ENCODE assay signal across 15 cellular contexts in the genomic region with DNA sequence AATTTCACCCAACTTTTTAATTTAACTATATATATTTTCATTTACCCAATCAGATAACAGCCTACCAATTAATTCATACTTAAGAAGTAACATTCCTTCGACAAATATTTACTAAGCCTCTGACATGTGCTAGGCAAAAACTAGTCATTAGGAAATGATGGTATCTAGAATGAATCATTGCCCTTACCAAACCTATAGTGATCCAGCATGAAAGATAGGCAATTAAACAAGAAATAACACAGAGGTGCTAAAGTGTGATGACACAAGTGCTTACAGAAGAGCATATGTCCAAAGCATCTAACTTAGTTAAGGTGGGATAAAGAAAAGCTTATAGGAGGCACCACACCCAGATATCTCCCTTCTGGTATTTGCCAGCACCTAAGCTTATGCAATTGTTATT.
DNase-seq lines count a peak whose midpoint lies in the region; ATAC-seq and TF ChIP-seq lines count a peak whose summit lies in the region.
"Had no signal": no experiment of that assay in that cellular context is flagged by ENCODE, and none has a peak within 500 bp of the region (broad histone marks: within the 10 kb centered on the region; RNA-seq: fewer than 3 reads in every experiment).

No MANE protein-coding gene starts in this region.

- H4K8ac ChIP-seq in IMR-90 (ENCODE audit: low read depth in 2 of 2, low read length in 2 of 2), result no peak overlapping the region

- peak overlapping the region; percentile 54; the same call in 1 of the 3 replicates for H2BK15ac ChIP-seq in IMR-90 (ENCODE audit: low read depth, low read length)

- H4K5ac ChIP-seq in IMR-90 (ENCODE audit: low read depth, low read length), result no peak overlapping the region

- no peaks in the 10 kb centered on the region for H3K79me2 ChIP-seq in mammary epithelial cell (ENCODE audit: insufficient read depth, low read length)

- H3K9me3 ChIP-seq in IMR-90 (ENCODE audit: control insufficient read depth, insufficient read depth, low read length), result no peaks in the 10 kb centered on the region
- no peaks in the 10 kb centered on the region for H3K9me3 ChIP-seq in mammary epithelial cell (replicated peaks; ENCODE audit: insufficient read depth, low read length)
- H3K9me3 ChIP-seq: BE2C had no signal

- BruUV-seq in IMR-90 (replicated peaks; lab: Mats Ljungman, UMichigan) (no TSS peak), mammary epithelial cell (replicated peaks; lab: Mats Ljungman, UMichigan) (no TSS peak)

- H4K20me1 ChIP-seq in IMR-90 (ENCODE audit: insufficient read depth, low read length) (no peaks in the 10 kb centered on the region), mammary epithelial cell (ENCODE audit: insufficient read depth, low read length) (no peaks in the 10 kb centered on the region)

- WGBS in IMR-90 (ENCODE audit: extremely low coverage in 2 of 2, insufficient read length in 1 of 2), 2 experiments, result no CpG with 5 or more reads among the region's 1 CpG
- WGBS in mammary epithelial cell (ENCODE audit: low coverage, missing lambda C conversion rate), result 68% methylated on average over 1 of the region's 1 CpG

- no peaks in the 10 kb centered on the region for H3K36me3 ChIP-seq in IMR-90 (ENCODE audit: control insufficient read depth, insufficient read depth, low read length)
- no peaks in the 10 kb centered on the region for H3K36me3 ChIP-seq in mammary epithelial cell (ENCODE audit: insufficient read depth, low read length)
- H3K36me3 ChIP-seq in brain microvascular endothelial cell (replicated peaks), result no peaks in the 10 kb centered on the region
- H3K36me3 ChIP-seq: BE2C had no signal

- H2AK5ac ChIP-seq in IMR-90 (ENCODE audit: low read depth, low read length), result no peak overlapping the region; the same call in 1 of the 2 replicates

- H4K91ac ChIP-seq in IMR-90 (ENCODE audit: insufficient read depth, low read depth, low read length), result no peak overlapping the region

- no peak overlapping the region for H2AK9ac ChIP-seq in IMR-90 (replicated peaks; ENCODE audit: low read depth, low read length, poor library complexity)

- peaks cover 4% of the 10 kb centered on the region; the same call in 1 of the 2 replicates for H3K9me1 ChIP-seq in IMR-90 (ENCODE audit: insufficient read depth, low read length)

- H3K9ac ChIP-seq in IMR-90 (ENCODE audit: low read depth, low read length), result no peak overlapping the region
- no peak overlapping the region for H3K9ac ChIP-seq in mammary epithelial cell (ENCODE audit: insufficient read depth, low read length)

- in situ Hi-C loops in IMR-90 (cut with MboI; ENCODE audit: low sequenced_read_pairs), result no loop called here
- in situ Hi-C loops in mammary epithelial cell (cut with MboI; ENCODE audit: low sequenced_read_pairs in 2 of 2), result no loop called here
- in situ Hi-C loops in brain microvascular endothelial cell (cut with HindIII; ENCODE audit: low pct_ligation_motif_present, low sequenced_read_pairs), result no loop called here

- H3K18ac ChIP-seq in IMR-90 (ENCODE audit: low read depth, low read length), result no peak overlapping the region

- POLR2A ChIA-PET in IMR-90 (lab: Charles Lee; ENCODE audit: unreplicated experiment), result no interaction called here

- no peak overlapping the region for H3K4me3 ChIP-seq in IMR-90 (ENCODE audit: insufficient read depth, low read depth, low read length)
- no peak overlapping the region for H3K4me3 ChIP-seq in mammary epithelial cell (replicated peaks in 1 of 3; ENCODE audit: insufficient read depth in 1 of 3, low read depth in 2 of 3, low read length in 3 of 3)
- no peak overlapping the region for H3K4me3 ChIP-seq in brain microvascular endothelial cell (ENCODE audit: low read depth, low read length)
- H3K4me3 ChIP-seq: PC-9, SK-N-MC had no signal

- intact Hi-C loops in IMR-90 (cut with micrococcal nuclease), result no loop called here
- intact Hi-C loops in mammary epithelial cell (cut with micrococcal nuclease), result no loop called here

- H3K56ac ChIP-seq in IMR-90 (ENCODE audit: extremely low read depth, insufficient read depth, low read length), result no peak overlapping the region

- no peak overlapping the region for H2BK5ac ChIP-seq in IMR-90 (ENCODE audit: low read depth, low read length, poor library complexity, severe bottlenecking)

- dilution Hi-C loops in IMR-90 (cut with HindIII; ENCODE audit: low sequenced_read_pairs, unreplicated experiment) (no loop called here), mammary epithelial cell (cut with HindIII; ENCODE audit: low sequenced_read_pairs) (no loop called here)

- ATAC-seq in IMR-90 (ENCODE audit: low read depth), result no peak
- ATAC-seq: CD8-positive, alpha-beta T cell; Right ventricle myocardium inferior had no signal

- H3K79me1 ChIP-seq in IMR-90 (ENCODE audit: low read depth in 1 of 2, low read length in 2 of 2), result no peaks in the 10 kb centered on the region

- no peak overlapping the region for H2BK20ac ChIP-seq in IMR-90 (ENCODE audit: low read depth, low read length)

- no peak overlapping the region for H2BK120ac ChIP-seq in IMR-90 (ENCODE audit: low read depth, low read length)

- no peak for TF ChIP-seq CTCF in IMR-90 (conservative IDR thresholded peaks at IDR 0.05; ENCODE audit: low read depth, low read length)
- TF ChIP-seq CTCF in mammary epithelial cell (conservative IDR thresholded peaks at IDR 0.05 in 1 of 2, IDR thresholded peaks at IDR 0.05 in 1 of 2; ENCODE audit: extremely low read depth in 1 of 2, insufficient read depth in 1 of 2, low read depth in 1 of 2, low read length in 2 of 2), result no peak
- TF ChIP-seq CTCF in brain microvascular endothelial cell (IDR thresholded peaks at IDR 0.05; ENCODE audit: low read depth, low read length, missing control alignments), result no peak

- H3K27ac ChIP-seq in IMR-90 (ENCODE audit: insufficient read depth, low read length) (no peak overlapping the region), mammary epithelial cell (ENCODE audit: insufficient read depth, low read depth, low read length) (no peak overlapping the region), brain microvascular endothelial cell (no peak overlapping the region)
- H3K27ac ChIP-seq: PC-9, SK-N-MC had no signal

- TF ChIP-seq RAD21 in IMR-90 (IDR thresholded peaks at IDR 0.05; ENCODE audit: low read length), result no peak

- no peak for TF ChIP-seq POLR2A in IMR-90 (IDR thresholded peaks at IDR 0.05; ENCODE audit: low read depth, low read length)

- H3K14ac ChIP-seq in IMR-90 (replicated peaks; ENCODE audit: low read depth, low read length), result no peak overlapping the region

- DNase-seq in EL (peak; percentile 8), IMR-90 (no peak), mammary epithelial cell (peak; percentile 63), iris pigment epithelial cell (ENCODE audit: low read depth) (peak; percentile 60), NOMO-1 (lab: John Stamatoyannopoulos, UW; ENCODE audit: unreplicated experiment in 2 of 2) (no peak), brain microvascular endothelial cell (no peak), NCI-H1694 treated with DMSO at 0.1 percent for 48 hours (lab: John Stamatoyannopoulos, UW) (no peak)
- DNase-seq: BE2C; CD8-positive, alpha-beta T cell; NCI-H1436 treated with DMSO at 0.1 percent for 48 hours; NCI-H2227 treated with DMSO at 0.1 percent for 48 hours; NCI-H526 treated with DMSO at 0.1 percent for 48 hours had no signal

- H3K27me3 ChIP-seq in IMR-90 (ENCODE audit: control insufficient read depth, insufficient read depth, low read length) (no peaks in the 10 kb centered on the region), mammary epithelial cell (ENCODE audit: insufficient read depth, low read length) (no peaks in the 10 kb centered on the region), brain microvascular endothelial cell (replicated peaks) (no peaks in the 10 kb centered on the region)
- H3K27me3 ChIP-seq: BE2C had no signal

- peaks cover 4% of the 10 kb centered on the region; the same call in 1 of the 2 replicates for H3K4me1 ChIP-seq in IMR-90 (ENCODE audit: control insufficient read depth, insufficient read depth, low read length)
- H3K4me1 ChIP-seq in mammary epithelial cell (ENCODE audit: insufficient read depth, low read length), result no peaks in the 10 kb centered on the region
- H3K4me1 ChIP-seq: BE2C had no signal

- H2AFZ ChIP-seq in IMR-90 (replicated peaks; ENCODE audit: low read length, poor library complexity) (no peak overlapping the region), mammary epithelial cell (ENCODE audit: low read depth, low read length) (no peak overlapping the region)
- H2AFZ ChIP-seq: PC-9 had no signal

- CTCF ChIA-PET in IMR-90 (lab: Yijun Ruan, JAX), result interaction anchor here (0.6 to 1.1 kb wide), 2 partner anchors 49 to 88 kb away, joined by 3 read pairs; no protein-coding TSS in a partner anchor
- CTCF ChIA-PET in mammary epithelial cell (lab: Charles Lee; ENCODE audit: low non-redundant PET), result no interaction called here

- H3K4ac ChIP-seq in IMR-90 (ENCODE audit: low read depth, low read length), result no peak overlapping the region

- no peak overlapping the region for H3K23ac ChIP-seq in IMR-90 (ENCODE audit: low read depth, low read length)

- H3K4me2 ChIP-seq in IMR-90 (ENCODE audit: low read depth, low read length) (no peak overlapping the region), mammary epithelial cell (ENCODE audit: insufficient read depth, low read depth, low read length) (no peak overlapping the region)
- H3K4me2 ChIP-seq: PC-9 had no signal

TF ChIP-seq in IMR-90, 13 proteins besides CTCF, POLR2A, EP300 and RAD21 (continues in another document):
- TF ChIP-seq CHD1 (IDR thresholded peaks at IDR 0.05; ENCODE audit: low read depth, low read length), result no peak
- TF ChIP-seq CEBPB (IDR thresholded peaks at IDR 0.05; ENCODE audit: low read depth, low read length), result no peak
- no peak for TF ChIP-seq FOS (IDR thresholded peaks at IDR 0.05; ENCODE audit: low read depth, low read length)
- no peak for TF ChIP-seq MAZ (IDR thresholded peaks at IDR 0.05; ENCODE audit: borderline replicate concordance, low read depth, low read length)
- TF ChIP-seq SMC3 (IDR thresholded peaks at IDR 0.05; ENCODE audit: low read depth, low read length), result no peak
- TF ChIP-seq RFX5 (IDR thresholded peaks at IDR 0.05; ENCODE audit: low read depth, low read length), result no peak
- TF ChIP-seq, protein P1, sequence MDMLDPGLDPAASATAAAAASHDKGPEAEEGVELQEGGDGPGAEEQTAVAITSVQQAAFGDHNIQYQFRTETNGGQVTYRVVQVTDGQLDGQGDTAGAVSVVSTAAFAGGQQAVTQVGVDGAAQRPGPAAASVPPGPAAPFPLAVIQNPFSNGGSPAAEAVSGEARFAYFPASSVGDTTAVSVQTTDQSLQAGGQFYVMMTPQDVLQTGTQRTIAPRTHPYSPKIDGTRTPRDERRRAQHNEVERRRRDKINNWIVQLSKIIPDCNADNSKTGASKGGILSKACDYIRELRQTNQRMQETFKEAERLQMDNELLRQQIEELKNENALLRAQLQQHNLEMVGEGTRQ (IDR thresholded peaks at IDR 0.05; ENCODE audit: low read depth, low read length), result no peak
- no peak for TF ChIP-seq MXI1 (IDR thresholded peaks at IDR 0.05; ENCODE audit: borderline replicate concordance, low read depth, low read length)
- no peak for TF ChIP-seq NFE2L2 (IDR thresholded peaks at IDR 0.05; ENCODE audit: low read depth, low read length)

Comparison
In these comparisons a context has a peak if more than half of its experiments do, and no peak if none do; other contexts are left out.
1. DNase-seq: peak in EL (single experiment), mammary epithelial cell (single experiment) and iris pigment epithelial cell (single experiment); none in IMR-90 (single experiment), NOMO-1 (0 of 2), brain microvascular endothelial cell (single experiment) and NCI-H1694 treated with DMSO at 0.1 percent for 48 hours (single experiment).